In genomic region chr7:75536940-75537538, GRCh38 we compare ENCODE assay signal across 24 cellular contexts. TPM values are rescaled to one million over a fixed set of nuclear protein-coding genes. Genes with fewer than 3 reads are reported as not detected.
A peak's percentile ranks its signal among the peaks of the same experiment; 100 is the strongest.
DNase-seq lines count a peak whose midpoint lies in the region; ATAC-seq and TF ChIP-seq lines count a peak whose summit lies in the region.
"Had no signal": no experiment of that assay in that cellular context is flagged by ENCODE, and none has a peak within 500 bp of the region (broad histone marks: within the 10 kb centered on the region; RNA-seq: fewer than 3 reads in every experiment).

No MANE protein-coding gene starts in this region.

- H3K4me3 ChIP-seq in left lung: no peak overlapping the region
- H3K4me3 ChIP-seq: A549, GM23248, Peyer's patch, SJCRH30 had no signal

- peaks cover 45 to 65% of the 10 kb centered on the region in 2 donors for H3K36me3 Mint-ChIP-seq in CD14-positive monocyte
- peaks cover 37% of the 10 kb centered on the region for H3K36me3 Mint-ChIP-seq in chondrocyte (ENCODE audit: low read depth)
- peaks cover 21% of the 10 kb centered on the region for H3K36me3 Mint-ChIP-seq in effector memory CD8-positive, alpha-beta T cell (ENCODE audit: insufficient read depth)

- no peaks in the 10 kb centered on the region for H3K27me3 ChIP-seq in left lung
- H3K27me3 ChIP-seq: Peyer's patch, SJCRH30 had no signal

- peaks cover 0 to 13% of the 10 kb centered on the region in 2 donors for H3K4me1 ChIP-seq in left lung
- H3K4me1 ChIP-seq: A549, Peyer's patch had no signal

- peak overlapping the region in 4 of 7 donors; percentile 15 to 95 (median 29) for H3K27ac Mint-ChIP-seq in CD14-positive monocyte
- H3K27ac Mint-ChIP-seq in chondrocyte (ENCODE audit: unreplicated experiment): no peak overlapping the region
- H3K27ac Mint-ChIP-seq in effector memory CD8-positive, alpha-beta T cell: peak overlapping the region in 1 of 2 donors; percentile 25
- H3K27ac Mint-ChIP-seq: CD4-positive, alpha-beta T cell; H9; HFFc6 had no signal

- TF ChIP-seq CTCF in CD14-positive monocyte (IDR thresholded peaks at IDR 0.05) (no peak), chondrocyte (IDR thresholded peaks at IDR 0.05) (no peak), left lung (IDR thresholded peaks at IDR 0.05) (no peak)

- H3K4me3 Mint-ChIP-seq in CD14-positive monocyte (no peak overlapping the region), chondrocyte (ENCODE audit: unreplicated experiment) (no peak overlapping the region)
- H3K4me3 Mint-ChIP-seq in effector memory CD8-positive, alpha-beta T cell: no peak overlapping the region
- H3K4me3 Mint-ChIP-seq: CD4-positive, alpha-beta T cell; H9; HFFc6 had no signal

- H3K36me3 ChIP-seq in left lung: peaks cover 0 to 78% of the 10 kb centered on the region in 2 donors

- H3K27me3 Mint-ChIP-seq in CD14-positive monocyte (ENCODE audit: low read depth in 3 of 3): peaks cover 0 to 3% (median 0%) of the 10 kb centered on the region in 3 donors
- no peaks in the 10 kb centered on the region for H3K27me3 Mint-ChIP-seq in chondrocyte (ENCODE audit: low read depth)
- no peaks in the 10 kb centered on the region for H3K27me3 Mint-ChIP-seq in effector memory CD8-positive, alpha-beta T cell
- H3K27me3 Mint-ChIP-seq: CD4-positive, alpha-beta T cell had no signal

- no peak overlapping the region for H3K27ac ChIP-seq in left lung
- H3K27ac ChIP-seq: A549, GM23248, Peyer's patch, SJCRH30 had no signal

- no peaks in the 10 kb centered on the region for H3K9me3 ChIP-seq in left lung
- H3K9me3 ChIP-seq: A549, Peyer's patch, SJCRH30 had no signal

- H3K4me1 Mint-ChIP-seq in CD14-positive monocyte (peaks cover 18% of the 10 kb centered on the region), chondrocyte (ENCODE audit: low read depth) (peaks cover 12% of the 10 kb centered on the region)
- no peaks in the 10 kb centered on the region for H3K4me1 Mint-ChIP-seq in effector memory CD8-positive, alpha-beta T cell (ENCODE audit: low read depth in 2 of 2)

- H3K9me3 Mint-ChIP-seq in CD14-positive monocyte: peaks cover 0 to 2% (median 0%) of the 10 kb centered on the region in 7 donors
- no peaks in the 10 kb centered on the region for H3K9me3 Mint-ChIP-seq in chondrocyte (ENCODE audit: low read depth)
- no peaks in the 10 kb centered on the region for H3K9me3 Mint-ChIP-seq in effector memory CD8-positive, alpha-beta T cell
- H3K9me3 Mint-ChIP-seq: CD4-positive, alpha-beta T cell; H9; HFFc6 had no signal

- no peak for DNase-seq in CD14-positive monocyte (ENCODE audit: low spot score)
- peak; percentile 76 for DNase-seq in chondrocyte (ENCODE audit: low spot score)
- peak; percentile 49 for DNase-seq in medulla oblongata (ENCODE audit: extremely low spot score)
- DNase-seq in stimulated activated CD8-positive, alpha-beta memory T cell treated with anti-CD3 and anti-CD28 coated beads, Interleukin-4, amount 100 ng/mL, for 48 hours: peak; percentile 9
- no peak for DNase-seq in germinal center (ENCODE audit: low spot score)
- DNase-seq in left lung: no peak
- no peak for DNase-seq in effector memory CD8-positive, alpha-beta T cell
- DNase-seq: CD4-positive, alpha-beta T cell; COR-L47; DMS79; GM23248; H9; HFFc6; Karpas-422; MV-4-11; NCI-H1694; NCI-H2081; NCI-H2171; NCI-H524 treated with DMSO at 0.1 percent for 48 hours; NCI-H82; SJCRH30 had no signal

- no peak for ATAC-seq in left lung
- ATAC-seq in effector memory CD8-positive, alpha-beta T cell (replicated peaks): no peak
- ATAC-seq: A549 had no signal

- intact Hi-C loops in CD14-positive monocyte (cut with micrococcal nuclease) (no loop called here), left lung (cut with DNase I) (no loop called here)

RNA-seq across cellular contexts. Expression of gene SPDYE5, which starts 44.9 kb away (rescaled TPM):
- not detected for polyA plus RNA-seq in CD14-positive monocyte
- total RNA-seq in chondrocyte (not detected in 3 replicates), left lung (not detected)
- total RNA-seq: GM23248, H9, HFFc6, M059J, Peyer's patch, SJCRH30 had no signal
- polyA plus RNA-seq: A549 had no signal

RNA-seq across cellular contexts. Expression of gene POM121C, which starts 50.9 kb away (rescaled TPM):
- polyA plus RNA-seq in CD14-positive monocyte: 1 to 10 TPM; 2.2 to 3.9 TPM
- 40.7 to 41.4 TPM (median 41.1 TPM) in 3 replicates for total RNA-seq in chondrocyte
- total RNA-seq in left lung: 10 to 100 TPM; 32.0 to 43.1 TPM

Comparison
In these comparisons a context has a peak if more than half of its experiments do, and no peak if none do; other contexts are left out.
1. DNase-seq: peak in chondrocyte (single experiment), medulla oblongata (single experiment) and stimulated activated CD8-positive, alpha-beta memory T cell treated with anti-CD3 and anti-CD28 coated beads, Interleukin-4, amount 100 ng/mL, for 48 hours (single experiment); none in CD14-positive monocyte (single experiment), germinal center (single experiment), left lung (0 of 2) and effector memory CD8-positive, alpha-beta T cell (0 of 3).